ENCODE assay signal across 9 cellular contexts in the genomic region with DNA sequence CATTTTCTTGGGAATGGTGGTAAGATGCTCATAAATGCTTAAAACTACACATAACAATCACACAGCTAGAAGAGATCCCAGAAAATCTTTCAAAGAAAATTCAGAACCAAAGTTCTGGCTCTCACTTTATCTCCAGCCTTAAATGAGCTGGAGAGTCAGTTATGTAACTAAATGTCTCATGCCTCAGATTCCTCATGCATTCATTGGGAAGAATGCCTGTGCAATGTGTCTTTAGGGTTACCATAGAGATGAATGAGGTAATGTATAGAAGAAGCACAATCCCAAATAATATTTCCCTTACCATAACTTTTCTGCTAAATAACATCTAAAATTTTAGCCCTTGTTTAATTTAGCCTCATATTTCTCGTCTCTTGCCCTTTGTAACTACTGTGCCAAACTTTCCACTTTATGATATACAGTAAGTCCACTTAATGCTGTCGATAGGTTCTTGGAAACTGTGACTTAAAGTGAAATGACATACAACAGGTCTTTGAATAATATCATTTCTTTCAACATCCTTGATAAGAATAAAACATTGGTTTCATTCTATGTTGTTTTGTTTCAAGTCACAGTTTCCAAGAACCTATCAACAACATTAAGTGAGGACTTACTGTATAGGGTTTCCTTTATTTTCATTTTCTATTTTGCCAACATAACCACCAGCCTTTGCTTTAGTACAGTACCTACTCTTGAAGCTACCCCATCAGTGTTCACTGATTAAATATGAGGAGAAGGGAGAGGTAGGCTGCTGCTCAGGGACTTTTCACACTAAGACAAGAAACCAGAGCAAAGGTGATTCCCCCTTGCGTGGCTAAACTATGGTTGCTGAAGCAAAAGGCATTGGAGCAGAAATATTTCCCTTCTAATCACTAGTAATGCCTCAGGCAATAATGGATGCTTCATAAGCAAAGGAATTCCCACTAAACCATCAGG.
DNase-seq lines count a peak whose midpoint lies in the region; ATAC-seq and TF ChIP-seq lines count a peak whose summit lies in the region.
"Had no signal": no experiment of that assay in that cellular context is flagged by ENCODE, and none has a peak within 500 bp of the region (broad histone marks: within the 10 kb centered on the region; RNA-seq: fewer than 3 reads in every experiment).

No MANE protein-coding gene starts in this region.

- H3K79me2 ChIP-seq in GM23248 (ENCODE audit: insufficient read depth): no peaks in the 10 kb centered on the region

- no peaks in the 10 kb centered on the region for H3K27me3 Mint-ChIP-seq in CD8-positive, alpha-beta T cell (ENCODE audit: low read depth)

- H3K27me3 ChIP-seq in CD8-positive, alpha-beta T cell (ENCODE audit: insufficient read depth, low read length): no peaks in the 10 kb centered on the region
- H3K27me3 ChIP-seq in GM23248 (replicated peaks; ENCODE audit: insufficient read depth) (peaks cover 26% of the 10 kb centered on the region; the same call in 1 of the 2 replicates), RWPE2 (ENCODE audit: insufficient read depth, poor library complexity, severe bottlenecking) (no peaks in the 10 kb centered on the region), foreskin keratinocyte (no peaks in the 10 kb centered on the region)

- POLR2A ChIA-PET in CD8-positive, alpha-beta T cell (lab: Charles Lee): interaction anchor here (0.8 to 2.9 kb wide), 4 partner anchors 20 to 44 kb away, joined by 3 to 12 read pairs (median 4); no protein-coding TSS in a partner anchor

- WGBS in GM23248 (ENCODE audit: low coverage in 1 of 2, low lambda C conversion rate in 2 of 2, missing lambda C conversion rate in 2 of 2), 2 experiments: 80 to 86% methylated on average over 3 of the region's 3 CpGs

- DNase-seq in CD8-positive, alpha-beta T cell: no peak
- peak; percentile 75 for DNase-seq in GM23248
- DNase-seq in RWPE2 (ENCODE audit: low spot score): no peak
- peak; percentile 77 to 90 for DNase-seq in foreskin keratinocyte
- no peak for DNase-seq in GM19238 (ENCODE audit: insufficient read length, low spot score)
- no peak for DNase-seq in left lobe of liver (ENCODE audit: low spot score)
- DNase-seq in NCI-H1092 (lab: John Stamatoyannopoulos, UW): no peak

- CTCF ChIA-PET in CD8-positive, alpha-beta T cell (lab: Charles Lee): no interaction called here

- no peak overlapping the region for H3K9ac ChIP-seq in GM23248

- intact Hi-C loops in CD8-positive, alpha-beta T cell (cut with DNase I, micrococcal nuclease): loop anchor here in 1 of 2 experiments (2.0 kb wide), 2 partner anchors 13 to 27 kb away; no protein-coding TSS in a partner anchor

- in situ Hi-C loops in GM23248 (cut with MboI): no loop called here

- ATAC-seq in CD8-positive, alpha-beta T cell: peak; percentile 39
- ATAC-seq in RWPE2 (ENCODE audit: low read depth): peak; percentile 24
- ATAC-seq in foreskin keratinocyte: peak; percentile 41
- ATAC-seq in left lobe of liver: no peak
- no peak for ATAC-seq in HG03108 (IDR thresholded peaks at IDR 0.05; ENCODE audit: unreplicated experiment)

- H3K27ac Mint-ChIP-seq in CD8-positive, alpha-beta T cell: peak overlapping the region; percentile 64

- peaks cover 61% of the 10 kb centered on the region for H3K4me1 Mint-ChIP-seq in CD8-positive, alpha-beta T cell (ENCODE audit: low read depth)

- no peaks in the 10 kb centered on the region for H3K9me2 ChIP-seq in GM23248 (ENCODE audit: insufficient read depth)

- H3K36me3 ChIP-seq in CD8-positive, alpha-beta T cell (ENCODE audit: insufficient read depth, low read length): no peaks in the 10 kb centered on the region
- no peaks in the 10 kb centered on the region for H3K36me3 ChIP-seq in GM23248 (ENCODE audit: low read depth)
- H3K36me3 ChIP-seq in RWPE2 (ENCODE audit: low read depth): no peaks in the 10 kb centered on the region

- peaks cover 35% of the 10 kb centered on the region for H3K4me1 ChIP-seq in CD8-positive, alpha-beta T cell (ENCODE audit: insufficient read depth, low read length)
- H3K4me1 ChIP-seq in GM23248 (ENCODE audit: insufficient read depth) (peaks cover 16% of the 10 kb centered on the region), RWPE2 (ENCODE audit: insufficient read depth, poor library complexity, severe bottlenecking) (peaks cover 51% of the 10 kb centered on the region), foreskin keratinocyte (peaks cover 53% of the 10 kb centered on the region)

- no peaks in the 10 kb centered on the region for H3K36me3 Mint-ChIP-seq in CD8-positive, alpha-beta T cell

- no peak for TF ChIP-seq CTCF in CD8-positive, alpha-beta T cell (IDR thresholded peaks at IDR 0.05)
- no peak for TF ChIP-seq CTCF in RWPE2 (IDR thresholded peaks at IDR 0.05; ENCODE audit: poor library complexity, severe bottlenecking)
- TF ChIP-seq CTCF in foreskin keratinocyte (conservative IDR thresholded peaks at IDR 0.05): no peak

- H3K9me3 ChIP-seq in CD8-positive, alpha-beta T cell (ENCODE audit: low read length): no peaks in the 10 kb centered on the region
- H3K9me3 ChIP-seq in GM23248 (ENCODE audit: low read depth) (no peaks in the 10 kb centered on the region), RWPE2 (ENCODE audit: severe bottlenecking) (no peaks in the 10 kb centered on the region)

- H3K9me3 Mint-ChIP-seq in CD8-positive, alpha-beta T cell: no peaks in the 10 kb centered on the region
- H3K9me3 Mint-ChIP-seq: neural crest cell had no signal

- H3F3A ChIP-seq in GM23248 (ENCODE audit: insufficient read depth): peaks cover 9% of the 10 kb centered on the region; the same call in 1 of the 2 replicates

- no peaks in the 10 kb centered on the region for H4K20me1 ChIP-seq in GM23248 (ENCODE audit: insufficient read depth)

- H2AFZ ChIP-seq in GM23248: no peak overlapping the region

- no peak overlapping the region for H3K4me3 ChIP-seq in CD8-positive, alpha-beta T cell (ENCODE audit: low read depth, low read length)
- no peak overlapping the region for H3K4me3 ChIP-seq in GM23248
- no peak overlapping the region for H3K4me3 ChIP-seq in RWPE2 (ENCODE audit: severe bottlenecking)

- peak overlapping the region; percentile 48 for H3K4me3 Mint-ChIP-seq in CD8-positive, alpha-beta T cell
- H3K4me3 Mint-ChIP-seq: neural crest cell had no signal

- no peak overlapping the region for H3K27ac ChIP-seq in CD8-positive, alpha-beta T cell (ENCODE audit: low read depth, low read length)
- H3K27ac ChIP-seq in GM23248 (0 out of 2 replicates have a peak overlapping the region, but pooled peaks have one; percentile 4), RWPE2 (ENCODE audit: poor library complexity, severe bottlenecking) (peak overlapping the region; percentile 73), foreskin keratinocyte (no peak overlapping the region)

- peak overlapping the region; percentile 28 for H3K4me2 ChIP-seq in GM23248 (ENCODE audit: unreplicated experiment)

Comparison
In these comparisons a context has a peak if more than half of its experiments do, and no peak if none do; other contexts are left out.
1. ATAC-seq: peak in CD8-positive, alpha-beta T cell (single experiment), RWPE2 (single experiment) and foreskin keratinocyte (single experiment); none in left lobe of liver (single experiment) and HG03108 (single experiment).
2. DNase-seq: peak in GM23248 (single experiment) and foreskin keratinocyte (2 of 2); none in CD8-positive, alpha-beta T cell (0 of 7), RWPE2 (single experiment), GM19238 (single experiment), left lobe of liver (single experiment) and NCI-H1092 (single experiment).
3. H3K27ac ChIP-seq: peak in GM23248 (single experiment) and RWPE2 (single experiment); none in CD8-positive, alpha-beta T cell (single experiment) and foreskin keratinocyte (single experiment).